In the genomic region with DNA sequence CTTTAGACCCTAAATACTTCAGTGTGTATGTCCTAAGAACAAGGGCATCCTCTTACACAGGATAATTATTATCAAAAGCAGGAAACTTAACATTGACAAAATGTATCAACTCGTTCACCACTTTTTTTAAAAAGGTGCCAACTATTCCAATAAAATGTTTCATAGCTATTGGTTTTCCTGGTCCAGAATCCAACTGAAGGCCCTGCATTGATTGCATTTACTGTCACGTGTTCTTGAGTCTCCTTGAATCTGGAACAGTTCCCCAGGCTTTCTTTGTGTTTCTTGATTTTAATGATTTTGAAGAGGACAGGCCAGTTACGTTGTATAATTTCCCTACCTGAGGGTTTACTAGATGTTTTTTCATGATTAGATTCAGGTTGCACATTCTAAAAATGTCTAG, we compare ENCODE assay signal across 17 cellular contexts.
DNase-seq lines count a peak whose midpoint lies in the region; ATAC-seq and TF ChIP-seq lines count a peak whose summit lies in the region.
"Had no signal": no experiment of that assay in that cellular context is flagged by ENCODE, and none has a peak within 500 bp of the region (broad histone marks: within the 10 kb centered on the region; RNA-seq: fewer than 3 reads in every experiment).

No MANE protein-coding gene starts in this region.

- TF ChIP-seq CTCF in VCaP (conservative IDR thresholded peaks at IDR 0.05) (no peak), smooth muscle cell (IDR thresholded peaks at IDR 0.05; ENCODE audit: borderline replicate concordance, insufficient read depth, poor library complexity, severe bottlenecking) (no peak)

- POLR2A ChIA-PET in naive thymus-derived CD8-positive, alpha-beta T cell (lab: Charles Lee), result interaction anchor here (1.5 kb wide), 1 partner anchor 26 kb away, joined by 4 read pairs; no protein-coding TSS in a partner anchor

- no peak overlapping the region for H3K9ac ChIP-seq in smooth muscle cell (ENCODE audit: low read depth)
- H3K9ac ChIP-seq: BLaER1 treated with 17β-estradiol and CSF1 and Interleukin-3, amounts not matched to agents 10 nM and 100 nM had no signal

- no peak overlapping the region for H3K4me2 ChIP-seq in smooth muscle cell
- H3K4me2 ChIP-seq: A549; BLaER1 treated with 17β-estradiol and CSF1 and Interleukin-3, amounts not matched to agents 10 nM and 100 nM had no signal

- WGBS in smooth muscle cell (ENCODE audit: low lambda C conversion rate), result 96% methylated on average over 3 of the region's 3 CpGs

- no peaks in the 10 kb centered on the region for H3K27me3 Mint-ChIP-seq in activated naive CD8-positive, alpha-beta T cell
- H3K27me3 Mint-ChIP-seq in activated naive CD8-positive, alpha-beta T cell treated with anti-CD3 and anti-CD28 coated beads, Interleukin-2, amount 50 U/mL, for 24 hours, result no peaks in the 10 kb centered on the region
- H3K27me3 Mint-ChIP-seq in naive thymus-derived CD8-positive, alpha-beta T cell, result no peaks in the 10 kb centered on the region
- H3K27me3 Mint-ChIP-seq: B cell; CD4-positive, alpha-beta T cell; CD8-positive, alpha-beta memory T cell had no signal

- H3K27me3 ChIP-seq in smooth muscle cell (ENCODE audit: low read depth), result no peaks in the 10 kb centered on the region
- H3K27me3 ChIP-seq: BLaER1 treated with 17β-estradiol and CSF1 and Interleukin-3, amounts not matched to agents 10 nM and 100 nM had no signal

- peaks cover 11% of the 10 kb centered on the region for H3F3A ChIP-seq in smooth muscle cell (ENCODE audit: low read depth)

- no peak for DNase-seq in activated naive CD8-positive, alpha-beta T cell treated with anti-CD3 and anti-CD28 coated beads, Interleukin-2, amount 50 U/mL, for 24 hours
- no peak for DNase-seq in naive thymus-derived CD8-positive, alpha-beta T cell
- DNase-seq in smooth muscle cell (lab: John Stamatoyannopoulos, UW; ENCODE audit: unreplicated experiment) (no peak), NCI-H2196 treated with DMSO at 0.1 percent for 48 hours (lab: John Stamatoyannopoulos, UW; ENCODE audit: unreplicated experiment) (no peak)
- DNase-seq: AML-193; CD4-positive, alpha-beta T cell; CD8-positive, alpha-beta memory T cell; COR-L47; DMS79 treated with DMSO at 0.1 percent for 48 hours; GF-D8 had no signal

- peak overlapping the region; percentile 16 for H3K27ac Mint-ChIP-seq in activated naive CD8-positive, alpha-beta T cell
- H3K27ac Mint-ChIP-seq in activated naive CD8-positive, alpha-beta T cell treated with anti-CD3 and anti-CD28 coated beads, Interleukin-2, amount 50 U/mL, for 24 hours, result no peak overlapping the region
- H3K27ac Mint-ChIP-seq in naive thymus-derived CD8-positive, alpha-beta T cell, result peak overlapping the region in 7 of 10 donors; percentile 36 to 71 (median 58)
- H3K27ac Mint-ChIP-seq: B cell had no signal

- H3K9me3 Mint-ChIP-seq in activated naive CD8-positive, alpha-beta T cell (ENCODE audit: low read depth), result no peaks in the 10 kb centered on the region
- no peaks in the 10 kb centered on the region for H3K9me3 Mint-ChIP-seq in activated naive CD8-positive, alpha-beta T cell treated with anti-CD3 and anti-CD28 coated beads, Interleukin-2, amount 50 U/mL, for 24 hours
- no peaks in the 10 kb centered on the region for H3K9me3 Mint-ChIP-seq in naive thymus-derived CD8-positive, alpha-beta T cell
- H3K9me3 Mint-ChIP-seq: CD4-positive, alpha-beta T cell; CD8-positive, alpha-beta memory T cell had no signal

- no peaks in the 10 kb centered on the region for H4K20me1 ChIP-seq in smooth muscle cell (ENCODE audit: low read depth)
- H4K20me1 ChIP-seq: BLaER1 treated with 17β-estradiol and CSF1 and Interleukin-3, amounts not matched to agents 10 nM and 100 nM had no signal

- no peak overlapping the region for H2AFZ ChIP-seq in smooth muscle cell (ENCODE audit: low read depth)

- H3K4me3 Mint-ChIP-seq in activated naive CD8-positive, alpha-beta T cell, result no peak overlapping the region
- H3K4me3 Mint-ChIP-seq in activated naive CD8-positive, alpha-beta T cell treated with anti-CD3 and anti-CD28 coated beads, Interleukin-2, amount 50 U/mL, for 24 hours, result no peak overlapping the region
- no peak overlapping the region for H3K4me3 Mint-ChIP-seq in naive thymus-derived CD8-positive, alpha-beta T cell
- H3K4me3 Mint-ChIP-seq: B cell had no signal

- H3K9me3 ChIP-seq in smooth muscle cell (replicated peaks; ENCODE audit: low read depth), result no peaks in the 10 kb centered on the region
- H3K9me3 ChIP-seq: A549; BLaER1 treated with 17β-estradiol and CSF1 and Interleukin-3, amounts not matched to agents 10 nM and 100 nM had no signal

- H3K36me3 Mint-ChIP-seq in activated naive CD8-positive, alpha-beta T cell, result peaks cover 7% of the 10 kb centered on the region
- peaks cover 13% of the 10 kb centered on the region for H3K36me3 Mint-ChIP-seq in activated naive CD8-positive, alpha-beta T cell treated with anti-CD3 and anti-CD28 coated beads, Interleukin-2, amount 50 U/mL, for 24 hours (ENCODE audit: low read depth)
- peaks cover 0 to 6% (median 5%) of the 10 kb centered on the region in 3 donors for H3K36me3 Mint-ChIP-seq in naive thymus-derived CD8-positive, alpha-beta T cell

- H3K4me1 ChIP-seq in smooth muscle cell (ENCODE audit: low read depth), result peaks cover 6% of the 10 kb centered on the region
- H3K4me1 ChIP-seq: A549 had no signal

- no peaks in the 10 kb centered on the region for H3K36me3 ChIP-seq in smooth muscle cell (ENCODE audit: low read depth)
- H3K36me3 ChIP-seq: BLaER1 treated with 17β-estradiol and CSF1 and Interleukin-3, amounts not matched to agents 10 nM and 100 nM had no signal

- H3K27ac ChIP-seq in VCaP, result peak overlapping the region; percentile 61
- H3K27ac ChIP-seq in smooth muscle cell (ENCODE audit: low read depth), result no peak overlapping the region
- H3K27ac ChIP-seq: 22Rv1; A549; BLaER1 treated with 17β-estradiol and CSF1 and Interleukin-3, amounts not matched to agents 10 nM and 100 nM had no signal

- no peaks in the 10 kb centered on the region for H3K79me2 ChIP-seq in smooth muscle cell (ENCODE audit: low read depth)

- H3K4me1 Mint-ChIP-seq in activated naive CD8-positive, alpha-beta T cell (ENCODE audit: low read depth), result peaks cover 63% of the 10 kb centered on the region
- peaks cover 69% of the 10 kb centered on the region for H3K4me1 Mint-ChIP-seq in activated naive CD8-positive, alpha-beta T cell treated with anti-CD3 and anti-CD28 coated beads, Interleukin-2, amount 50 U/mL, for 24 hours
- peaks cover 25 to 68% (median 61%) of the 10 kb centered on the region in 4 donors for H3K4me1 Mint-ChIP-seq in naive thymus-derived CD8-positive, alpha-beta T cell

- no peak overlapping the region for H3K4me3 ChIP-seq in smooth muscle cell
- H3K4me3 ChIP-seq: A549; BLaER1 treated with 17β-estradiol and CSF1 and Interleukin-3, amounts not matched to agents 10 nM and 100 nM had no signal

- ATAC-seq in activated naive CD8-positive, alpha-beta T cell treated with anti-CD3 and anti-CD28 coated beads, Interleukin-2, amount 50 U/mL, for 24 hours, result no peak
- no peak for ATAC-seq in naive thymus-derived CD8-positive, alpha-beta T cell
- ATAC-seq in HG03521 (IDR thresholded peaks at IDR 0.05; ENCODE audit: unreplicated experiment), result no peak
- ATAC-seq: A549 had no signal
